13 cellular contexts compared by ENCODE assay signal in genomic region chr14:93789366-93790130, GRCh38. TPM values are rescaled to one million over a fixed set of nuclear protein-coding genes. Genes with fewer than 3 reads are reported as not detected.
DNase-seq lines count a peak whose midpoint lies in the region; ATAC-seq and TF ChIP-seq lines count a peak whose summit lies in the region.
"Had no signal": no experiment of that assay in that cellular context is flagged by ENCODE, and none has a peak within 500 bp of the region (broad histone marks: within the 10 kb centered on the region; RNA-seq: fewer than 3 reads in every experiment).

No MANE protein-coding gene starts in this region.

- H3K27me3 ChIP-seq in Caco-2 (replicated peaks; ENCODE audit: control insufficient read depth, insufficient read depth, low read length) (no peaks in the 10 kb centered on the region), NT2/D1 (ENCODE audit: insufficient read depth, insufficient read length) (peaks cover 19% of the 10 kb centered on the region), cardiac muscle cell (peaks cover 12% of the 10 kb centered on the region), psoas muscle (ENCODE audit: insufficient read depth in 3 of 3, low read length in 2 of 3) (peaks cover 0 to 15% (median 0%) of the 10 kb centered on the region in 3 donors)
- peaks cover 6% of the 10 kb centered on the region for H3K27me3 ChIP-seq in CD8-positive, alpha-beta T cell (ENCODE audit: insufficient read depth, low read length)
- H3K27me3 ChIP-seq: Peyer's patch had no signal

- no peaks in the 10 kb centered on the region for H3K36me3 Mint-ChIP-seq in Caco-2 (ENCODE audit: insufficient read depth, unreplicated experiment)
- H3K36me3 Mint-ChIP-seq in CD8-positive, alpha-beta T cell = no peaks in the 10 kb centered on the region
- H3K36me3 Mint-ChIP-seq: naive thymus-derived CD8-positive, alpha-beta T cell had no signal

- DNase-seq in Caco-2 (no peak), NT2/D1 (ENCODE audit: low read depth, low spot score) (no peak), cardiac muscle cell (ENCODE audit: low read depth in 1 of 2, low spot score in 1 of 2) (peak in 1 of 2 donors; percentile 37), psoas muscle (no peak), NCI-H2107 treated with DMSO at 0.1 percent for 48 hours (lab: John Stamatoyannopoulos, UW; ENCODE audit: unreplicated experiment) (no peak), hypothalamus (lab: John Stamatoyannopoulos, UW) (no peak)
- no peak for DNase-seq in CD8-positive, alpha-beta T cell
- DNase-seq: activated CD4-positive, alpha-beta T cell treated with anti-CD3 and anti-CD28 coated beads, Interleukin-2, amount 10 ng/mL, durations not matched to agents 24 days and 14 days; amniotic stem cell; naive thymus-derived CD8-positive, alpha-beta T cell; Peyer's patch had no signal

- POLR2A ChIA-PET in Caco-2 (lab: Charles Lee) = no interaction called here
- POLR2A ChIA-PET in CD8-positive, alpha-beta T cell (lab: Charles Lee) = no interaction called here

- no peaks in the 10 kb centered on the region for H3K4me1 Mint-ChIP-seq in Caco-2 (ENCODE audit: low read depth, unreplicated experiment)
- peaks cover 7% of the 10 kb centered on the region for H3K4me1 Mint-ChIP-seq in CD8-positive, alpha-beta T cell (ENCODE audit: low read depth)

- H3K27ac Mint-ChIP-seq in Caco-2 (ENCODE audit: unreplicated experiment) = no peak overlapping the region
- no peak overlapping the region for H3K27ac Mint-ChIP-seq in CD8-positive, alpha-beta T cell
- H3K27ac Mint-ChIP-seq: activated CD4-positive, alpha-beta T cell treated with anti-CD3 and anti-CD28 coated beads, Interleukin-2, amount 10 ng/mL, durations not matched to agents 24 days and 14 days; naive thymus-derived CD8-positive, alpha-beta T cell had no signal

- H3K4me3 ChIP-seq in Caco-2 (ENCODE audit: low read depth, low read length) (peak overlapping the region; percentile 46; the same call in 1 of the 2 replicates), NT2/D1 (ENCODE audit: insufficient read length, low read depth) (peak overlapping the region; percentile 51), cardiac muscle cell (peak overlapping the region; percentile 37), psoas muscle (peak overlapping the region; percentile 66)
- H3K4me3 ChIP-seq in CD8-positive, alpha-beta T cell (ENCODE audit: low read depth, low read length) = no peak overlapping the region

- H3K9me3 Mint-ChIP-seq in Caco-2 (ENCODE audit: unreplicated experiment) = no peaks in the 10 kb centered on the region
- no peaks in the 10 kb centered on the region for H3K9me3 Mint-ChIP-seq in CD8-positive, alpha-beta T cell
- H3K9me3 Mint-ChIP-seq: activated CD4-positive, alpha-beta T cell treated with anti-CD3 and anti-CD28 coated beads, Interleukin-2, amount 10 ng/mL, durations not matched to agents 24 days and 14 days had no signal

- H3K27ac ChIP-seq in cardiac muscle cell (no peak overlapping the region), psoas muscle (no peak overlapping the region)
- H3K27ac ChIP-seq in CD8-positive, alpha-beta T cell (ENCODE audit: low read depth, low read length) = no peak overlapping the region

- TF ChIP-seq CTCF in Caco-2 (IDR thresholded peaks at IDR 0.05; ENCODE audit: insufficient read depth in 1 of 2, low read depth in 1 of 2, low read length in 1 of 2, severe bottlenecking in 1 of 2, unreplicated experiment in 1 of 2) = no peak
- TF ChIP-seq CTCF in cardiac muscle cell (IDR thresholded peaks at IDR 0.05; ENCODE audit: low read depth, low read length) = no peak
- no peak for TF ChIP-seq CTCF in psoas muscle (IDR thresholded peaks at IDR 0.05)
- no peak for TF ChIP-seq CTCF in CD8-positive, alpha-beta T cell (IDR thresholded peaks at IDR 0.05)

- 0 out of 2 replicates have a peak, but pooled peaks cover 4% of the 10 kb centered on the region for H3K4me1 ChIP-seq in Caco-2
- no peaks in the 10 kb centered on the region for H3K4me1 ChIP-seq in NT2/D1 (ENCODE audit: insufficient read depth, insufficient read length)
- H3K4me1 ChIP-seq in cardiac muscle cell (ENCODE audit: low read depth) = peaks cover 12% of the 10 kb centered on the region
- no peaks in the 10 kb centered on the region for H3K4me1 ChIP-seq in psoas muscle
- H3K4me1 ChIP-seq in CD8-positive, alpha-beta T cell (ENCODE audit: insufficient read depth, low read length) = no peaks in the 10 kb centered on the region

- 55 to 58% (median 56%) methylated on average over 18 of the region's 18 CpGs for WGBS in psoas muscle, 3 donors

- H3K27me3 Mint-ChIP-seq in Caco-2 (ENCODE audit: insufficient read depth, unreplicated experiment) = peaks cover 2% of the 10 kb centered on the region
- peaks cover 57% of the 10 kb centered on the region for H3K27me3 Mint-ChIP-seq in CD8-positive, alpha-beta T cell (ENCODE audit: low read depth)

- H3K36me3 ChIP-seq in Caco-2 (ENCODE audit: control insufficient read depth, insufficient read depth, low read length) (no peaks in the 10 kb centered on the region), NT2/D1 (ENCODE audit: insufficient read depth, insufficient read length, low read length) (no peaks in the 10 kb centered on the region), cardiac muscle cell (no peaks in the 10 kb centered on the region), psoas muscle (ENCODE audit: insufficient read depth in 1 of 2, low read depth in 1 of 2) (no peaks in the 10 kb centered on the region)
- H3K36me3 ChIP-seq in CD8-positive, alpha-beta T cell (ENCODE audit: insufficient read depth, low read length) = no peaks in the 10 kb centered on the region
- H3K36me3 ChIP-seq: Peyer's patch had no signal

- no TSS peak for BruUV-seq in Caco-2 (replicated peaks; lab: Mats Ljungman, UMichigan)

- ATAC-seq in psoas muscle = peak in 2 of 4 donors; percentile 13 to 23
- no peak for ATAC-seq in CD8-positive, alpha-beta T cell
- no peak for ATAC-seq in GM19397 (IDR thresholded peaks at IDR 0.05; ENCODE audit: unreplicated experiment)
- ATAC-seq: naive thymus-derived CD8-positive, alpha-beta T cell had no signal

- H3K4me3 Mint-ChIP-seq in Caco-2 (ENCODE audit: unreplicated experiment) = peak overlapping the region; percentile 71
- no peak overlapping the region for H3K4me3 Mint-ChIP-seq in CD8-positive, alpha-beta T cell
- H3K4me3 Mint-ChIP-seq: activated CD4-positive, alpha-beta T cell treated with anti-CD3 and anti-CD28 coated beads, Interleukin-2, amount 10 ng/mL, durations not matched to agents 24 days and 14 days had no signal

- CTCF ChIA-PET in Caco-2 (lab: Charles Lee) = interaction anchor here (0.6 kb wide), 1 partner anchor 11 kb away, joined by 4 read pairs; no protein-coding TSS in a partner anchor
- CTCF ChIA-PET in CD8-positive, alpha-beta T cell (lab: Charles Lee) = no interaction called here

- intact Hi-C loops in Caco-2 (cut with micrococcal nuclease; ENCODE audit: unreplicated experiment) (loop anchor here (1.0 kb wide), 1 partner anchor 103 kb away; no protein-coding TSS in a partner anchor), psoas muscle (cut with DNase I) (loop anchor here (2.0 to 10.0 kb wide), 3 partner anchors 115 to 135 kb away; no protein-coding TSS in a partner anchor)
- intact Hi-C loops in CD8-positive, alpha-beta T cell (cut with DNase I, micrococcal nuclease) = no loop called here

- H3K9ac ChIP-seq in NT2/D1 (ENCODE audit: insufficient read length, low read depth) = peak overlapping the region; percentile 83

- H3K9me3 ChIP-seq in Caco-2 (no peaks in the 10 kb centered on the region), NT2/D1 (ENCODE audit: insufficient read depth, low read length) (no peaks in the 10 kb centered on the region), cardiac muscle cell (ENCODE audit: low read depth) (no peaks in the 10 kb centered on the region), psoas muscle (no peaks in the 10 kb centered on the region)
- H3K9me3 ChIP-seq in CD8-positive, alpha-beta T cell (ENCODE audit: low read length) = no peaks in the 10 kb centered on the region
- H3K9me3 ChIP-seq: Peyer's patch had no signal

RNA-seq across cellular contexts. Expression of gene PRIMA1, which starts 1.3 kb away (rescaled TPM):
- total RNA-seq in Caco-2 (2022) (1.0 and 1.1 TPM in 2 replicates), cardiac muscle cell (2.6 and 5.7 TPM in 2 replicates), psoas muscle (under 1 TPM; 0.17 to 0.77 (median 0.27) TPM)
- polyA plus RNA-seq in cardiac muscle cell (0.53 and 2.1 TPM in 2 replicates), psoas muscle (under 1 TPM; 0.18 to 0.22 (median 0.19) TPM)
- not detected for total RNA-seq in CD8-positive, alpha-beta T cell
- total RNA-seq: activated CD4-positive, alpha-beta T cell treated with anti-CD3 and anti-CD28 coated beads, Interleukin-2, amount 10 ng/mL, durations not matched to agents 24 days and 14 days; LHCN-M2; naive thymus-derived CD8-positive, alpha-beta T cell had no signal
- polyA plus RNA-seq: naive thymus-derived CD8-positive, alpha-beta T cell had no signal

Comparison
In these comparisons a context has a peak if more than half of its experiments do, and no peak if none do; other contexts are left out.
1. intact Hi-C loops: an anchor here in Caco-2 (1.0 kb wide) and psoas muscle (2.0 to 10.0 kb wide); none called in CD8-positive, alpha-beta T cell.